Comparison of ENCODE assay signal across 8 cellular contexts in genomic region chr1:36150296-36151132, GRCh38. TPM values are rescaled to one million over a fixed set of nuclear protein-coding genes. Genes with fewer than 3 reads are reported as not detected.
DNase-seq lines count a peak whose midpoint lies in the region; ATAC-seq and TF ChIP-seq lines count a peak whose summit lies in the region.

No MANE protein-coding gene starts in this region.

- H3K36me3 ChIP-seq in GM06990 (ENCODE audit: control insufficient read depth, insufficient read depth, low read length) (no peaks in the 10 kb centered on the region; the same call in 1 of the 2 replicates), SU-DHL-6 (ENCODE audit: low read length) (no peaks in the 10 kb centered on the region), adrenal gland (replicated peaks in 1 of 2) (peaks cover 0 to 8% of the 10 kb centered on the region in 2 donors), heart left ventricle (peaks cover 0 to 7% (median 0%) of the 10 kb centered on the region in 9 donors), uterus (no peaks in the 10 kb centered on the region)

- peaks cover 24% of the 10 kb centered on the region for H3K79me2 ChIP-seq in SU-DHL-6 (ENCODE audit: insufficient read depth, low read length)

- DNase-seq in GM06990 (ENCODE audit: extremely low read depth, insufficient read length) (peak; percentile 80), NCI-H1105 (lab: John Stamatoyannopoulos, UW) (peak; percentile 70), adrenal gland (peak; percentile 92 to 98 (median 97)), heart left ventricle (peak; percentile 92 to 97 (median 94)), posterior cingulate gyrus (peak; percentile 63 to 98 (median 85)), uterus (peak; percentile 89 to 93)

- H3K27ac ChIP-seq in SU-DHL-6 (ENCODE audit: low read depth, low read length) (peak overlapping the region; percentile 43), adrenal gland (peak overlapping the region; percentile 70 to 97 (median 96)), heart left ventricle (peak overlapping the region; percentile 89 to 99 (median 96)), uterus (peak overlapping the region; percentile 89 to 98)

- peak overlapping the region; percentile 31 for H3K4me3 ChIP-seq in GM06990 (replicated peaks; ENCODE audit: low read depth, low read length)
- H3K4me3 ChIP-seq in SU-DHL-6 (ENCODE audit: insufficient read depth, low read length, poor library complexity, severe bottlenecking), result no peak overlapping the region
- H3K4me3 ChIP-seq in adrenal gland, result no peak overlapping the region
- peak overlapping the region in 8 of 12 donors; percentile 1 to 88 (median 9) for H3K4me3 ChIP-seq in heart left ventricle
- H3K4me3 ChIP-seq in uterus, result no peak overlapping the region

- no peaks in the 10 kb centered on the region for H4K20me1 ChIP-seq in SU-DHL-6 (ENCODE audit: low read depth, low read length)

- peaks cover 34 to 56% of the 10 kb centered on the region in 2 donors for H3K4me1 ChIP-seq in adrenal gland (replicated peaks in 1 of 2)
- peaks cover 10 to 73% (median 56%) of the 10 kb centered on the region in 12 donors for H3K4me1 ChIP-seq in heart left ventricle
- H3K4me1 ChIP-seq in uterus, result peaks cover 13 to 20% of the 10 kb centered on the region in 2 donors

- TF ChIP-seq POLR2A in adrenal gland (IDR thresholded peaks at IDR 0.05) (peak in 1 of 2 donors; percentile 84), heart left ventricle (IDR thresholded peaks at IDR 0.05) (peak in 1 of 2 donors; percentile 85), uterus (IDR thresholded peaks at IDR 0.05) (peak; percentile 63 to 86)

- H3K27me3 ChIP-seq in GM06990 (replicated peaks; ENCODE audit: control insufficient read depth, insufficient read depth, low read length) (no peaks in the 10 kb centered on the region), SU-DHL-6 (ENCODE audit: low read length) (no peaks in the 10 kb centered on the region), adrenal gland (no peaks in the 10 kb centered on the region), heart left ventricle (no peaks in the 10 kb centered on the region), uterus (no peaks in the 10 kb centered on the region)

- H3K4me2 ChIP-seq in SU-DHL-6 (ENCODE audit: low read depth, low read length, poor library complexity, severe bottlenecking), result peak overlapping the region; percentile 55

- 9 to 18% (median 12%) methylated on average over 9 to 12 of the region's 12 CpGs for WGBS in adrenal gland, 4 donors
- WGBS in heart left ventricle, 4 donors, result 6 to 16% (median 9%) methylated on average over 10 to 12 of the region's 12 CpGs

- no peaks in the 10 kb centered on the region for H3K9me2 ChIP-seq in SU-DHL-6 (replicated peaks; ENCODE audit: insufficient read depth, low read length)

- H2AFZ ChIP-seq in SU-DHL-6 (ENCODE audit: low read depth, low read length, severe bottlenecking), result peak overlapping the region; percentile 76

- TF ChIP-seq CTCF in GM06990 (IDR thresholded peaks at IDR 0.05; ENCODE audit: insufficient read depth, low read length, poor library complexity, severe bottlenecking) (no peak), SU-DHL-6 (IDR thresholded peaks at IDR 0.05; ENCODE audit: insufficient read depth, low read length, poor library complexity, severe bottlenecking) (no peak), adrenal gland (IDR thresholded peaks at IDR 0.05) (no peak), heart left ventricle (IDR thresholded peaks at IDR 0.05) (no peak), uterus (IDR thresholded peaks at IDR 0.05) (no peak)

- ATAC-seq in HG02610 (IDR thresholded peaks at IDR 0.05; ENCODE audit: unreplicated experiment) (peak; percentile 52), heart left ventricle (peak; percentile 77 to 85 (median 82))

- H3F3A ChIP-seq in SU-DHL-6 (ENCODE audit: insufficient read depth), result peaks cover 6% of the 10 kb centered on the region; the same call in 1 of the 2 replicates

- intact Hi-C loops in adrenal gland (cut with DNase I), result loop anchor here (5.0 kb wide), 2 partner anchors 37 to 132 kb away; no protein-coding TSS in a partner anchor
- intact Hi-C loops in heart left ventricle (cut with DNase I), result loop anchor here in 8 of 10 donors (1.0 to 5.0 kb wide), 8 partner anchors 37 to 137 kb away; partner anchors contain the start of gene THRAP3 (in 4 of the 8)
- intact Hi-C loops in posterior cingulate gyrus (cut with DNase I), result loop anchor here (10.0 kb wide), 1 partner anchor 214 kb away; no protein-coding TSS in a partner anchor
- intact Hi-C loops in uterus (cut with DNase I; ENCODE audit: low total_unique reads), result loop anchor here (2.0 to 10.0 kb wide), 2 partner anchors 38 to 134 kb away; no protein-coding TSS in a partner anchor

- no peaks in the 10 kb centered on the region for H3K9me3 ChIP-seq in SU-DHL-6 (ENCODE audit: insufficient read depth, low read length)
- no peaks in the 10 kb centered on the region for H3K9me3 ChIP-seq in adrenal gland (replicated peaks in 1 of 3)
- H3K9me3 ChIP-seq in heart left ventricle, result no peaks in the 10 kb centered on the region
- no peaks in the 10 kb centered on the region for H3K9me3 ChIP-seq in uterus

- H3K9ac ChIP-seq in SU-DHL-6 (ENCODE audit: low read length), result peak overlapping the region; percentile 24

RNA-seq across cellular contexts. Expression of gene TRAPPC3, which starts 1.2 kb away (rescaled TPM):
- total RNA-seq in adrenal gland (100 to 1,000 TPM in 6 of 8 donors, 10 to 100 TPM in 2; 74.6 to 182 (median 133) TPM), heart left ventricle (10 to 100 TPM; 45.3 to 77.2 (median 52.9) TPM), uterus (10 to 100 TPM; 10.6 to 70.6 (median 38.1) TPM)
- polyA plus RNA-seq in adrenal gland (100 to 1,000 TPM in 1 of 3 donors, 10 to 100 TPM in 2; 54.0 to 106 (median 65.1) TPM), heart left ventricle (10 to 100 TPM; 40.8 to 89.6 TPM)

RNA-seq across cellular contexts. Expression of gene MAP7D1, which starts 5.4 kb away (rescaled TPM):
- total RNA-seq in adrenal gland (100 to 1,000 TPM in 1 of 8 donors, 10 to 100 TPM in 7; 60.2 to 121 (median 76.8) TPM), heart left ventricle (100 to 1,000 TPM; 249 to 706 (median 328) TPM), uterus (100 to 1,000 TPM in 1 of 4 donors, 10 to 100 TPM in 3; 53.5 to 115 (median 77.3) TPM)
- polyA plus RNA-seq in adrenal gland (10 to 100 TPM; 39.7 to 79.9 (median 47.2) TPM), heart left ventricle (100 to 1,000 TPM; 236 to 331 TPM)

RNA-seq across cellular contexts. Expression of gene COL8A2, which starts 25.5 kb away (rescaled TPM):
- total RNA-seq in adrenal gland, result 1 to 10 TPM in 6 of 8 donors, under 1 TPM in 2; 0.74 to 6.6 (median 2.8) TPM
- 1 to 10 TPM in 2 of 3 donors, under 1 TPM in 1; 0.66 to 2.3 (median 1.2) TPM for polyA plus RNA-seq in adrenal gland
- total RNA-seq in heart left ventricle, result 1 to 10 TPM in 5 of 9 donors, under 1 TPM in 4; 0.33 to 2.6 (median 1.1) TPM
- under 1 TPM; 0.34 to 0.53 TPM for polyA plus RNA-seq in heart left ventricle
- total RNA-seq in uterus, result 10 to 100 TPM in 1 of 4 donors, 1 to 10 TPM in 3; 1.2 to 16.6 (median 5.8) TPM

Comparison
In these comparisons a context has a peak if more than half of its experiments do, and no peak if none do; other contexts are left out.
1. H3K4me3 ChIP-seq: peak in GM06990 (single experiment) and heart left ventricle (8 of 12); none in SU-DHL-6 (single experiment), adrenal gland (0 of 4) and uterus (0 of 2).
2. H3K27ac ChIP-seq: peak in every context shown above with its lines; median percentile 96 in adrenal gland; 96 in heart left ventricle; 94 in uterus; 43 in SU-DHL-6.
3. Peak in every context shown above with its lines, with median percentiles within 50 percentile points of each other: DNase-seq.